In genomic region chr16:68448360-68448970, GRCh38 we compare ENCODE assay signal across 8 cellular contexts. TPM values are rescaled to one million over a fixed set of nuclear protein-coding genes. Genes with fewer than 3 reads are reported as not detected.
DNase-seq lines count a peak whose midpoint lies in the region; ATAC-seq and TF ChIP-seq lines count a peak whose summit lies in the region.

TSS of gene SMPD3 (minus strand) at chr16:68448508. CDS start at chr16:68372181, 76,327 bp downstream.

- TF ChIP-seq CTCF in epithelial cell of proximal tubule (conservative IDR thresholded peaks at IDR 0.05; ENCODE audit: low read depth, low read length) = no peak

- H3K4me3 ChIP-seq in epithelial cell of proximal tubule (ENCODE audit: low read depth, low read length) = peak within 1 kb of the TSS; percentile 62

- peak; percentile 90 for ATAC-seq in GM21528 (IDR thresholded peaks at IDR 0.05; ENCODE audit: low FRiP score, unreplicated experiment)

- in situ Hi-C loops in Caki2 (cut with HindIII; ENCODE audit: low pct_unique_long_range_greater_than_20kb, low sequenced_read_pairs) = no loop called here

- DNase-seq in Caki2 (ENCODE audit: low read depth) (peak; percentile 100), HuH-7.5 (ENCODE audit: low spot score) (peak; percentile 99), OCI-M1 (lab: John Stamatoyannopoulos, UW) (peak; percentile 97), activated T-cell treated with anti-CD3 and anti-CD28 coated beads for 48 hours (ENCODE audit: low read depth) (peak; percentile 98), epithelial cell of proximal tubule (ENCODE audit: low read depth) (peak; percentile 74), middle frontal gyrus (ENCODE audit: extremely low spot score, low spot score) (peak; percentile 99)
- peak; percentile 93 to 97 for DNase-seq in stimulated activated CD8-positive, alpha-beta memory T cell treated with anti-CD3 and anti-CD28 coated beads, Interleukin-15, amount 100 ng/mL, for 4 hours (ENCODE audit: low read depth in 2 of 2)

RNA-seq across cellular contexts. Expression of gene SMPD3, which starts in this region (rescaled TPM):
- not detected in 2 replicates for total RNA-seq in Caki2 (2014; rRNA removed; shearing (Covaris generic); ENCODE audit: low replicate concordance)
- total RNA-seq in epithelial cell of proximal tubule = 0.07 TPM in 1 of 2 replicates, not detected in the other

Comparison
In these comparisons a context has a peak if more than half of its experiments do, and no peak if none do; other contexts are left out.
1. Peak in every context shown above with its lines: DNase-seq, ATAC-seq and H3K4me3 ChIP-seq.
2. Peak in DNase-seq in Caki2; RNA of the gene not detected or under 1 TPM.
3. Peak in DNase-seq and H3K4me3 ChIP-seq in epithelial cell of proximal tubule; RNA of the gene not detected or under 1 TPM.